Comparison of ENCODE assay signal across 8 cellular contexts in the genomic region with DNA sequence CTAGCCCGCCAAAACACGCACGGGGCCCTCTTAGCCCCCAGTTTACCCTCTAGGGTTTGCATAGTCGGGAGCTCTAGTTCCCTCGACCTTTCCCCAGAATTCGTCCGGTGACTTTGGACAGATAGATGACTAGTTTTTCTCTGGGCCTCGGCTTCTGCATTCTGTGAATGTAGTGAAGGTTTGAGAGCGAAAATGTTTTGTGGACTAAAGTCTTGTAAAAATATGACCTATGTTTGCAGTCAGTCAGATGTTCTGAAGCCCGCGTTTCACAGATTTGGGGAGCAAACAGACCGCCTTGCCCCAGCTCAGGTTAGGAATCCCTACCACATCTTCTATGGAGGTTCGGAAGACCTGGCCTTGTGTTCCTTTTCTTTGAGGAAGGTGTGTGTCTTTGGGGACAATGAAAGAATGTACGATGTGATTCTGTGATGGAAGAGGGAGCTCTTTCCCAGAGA. TPM values are rescaled to one million over a fixed set of nuclear protein-coding genes. Genes with fewer than 3 reads are reported as not detected.
A peak's percentile ranks its signal among the peaks of the same experiment; 100 is the strongest.
DNase-seq lines count a peak whose midpoint lies in the region; ATAC-seq and TF ChIP-seq lines count a peak whose summit lies in the region.

No MANE protein-coding gene starts in this region.

- peak overlapping the region; percentile 88 for H3K4me2 ChIP-seq in DND-41 (ENCODE audit: insufficient read depth, low read length)
- peak overlapping the region; percentile 87 for H3K4me2 ChIP-seq in OCI-LY1 (ENCODE audit: low read length)
- H3K4me2 ChIP-seq in osteoblast (ENCODE audit: insufficient read depth, low read length), result peak overlapping the region; percentile 93

- peaks cover 28% of the 10 kb centered on the region for H3K36me3 ChIP-seq in DND-41 (ENCODE audit: insufficient read depth, low read length)
- H3K36me3 ChIP-seq in OCI-LY1 (ENCODE audit: insufficient read depth, low read length), result peaks cover 21% of the 10 kb centered on the region; the same call in 1 of the 2 replicates
- peaks cover 3% of the 10 kb centered on the region for H3K36me3 ChIP-seq in osteoblast (ENCODE audit: insufficient read depth, low read length)

- peaks cover 48% of the 10 kb centered on the region for H3K4me1 ChIP-seq in DND-41 (ENCODE audit: insufficient read depth, low read length)
- peaks cover 38% of the 10 kb centered on the region for H3K4me1 ChIP-seq in OCI-LY1 (ENCODE audit: insufficient read depth, low read length, severe bottlenecking)
- H3K4me1 ChIP-seq in osteoblast (ENCODE audit: insufficient read depth, low read length), result peaks cover 22% of the 10 kb centered on the region

- H3K4me3 ChIP-seq in DND-41 (ENCODE audit: low read depth in 1 of 2, low read length in 2 of 2), result peak overlapping the region; percentile 81 to 82
- peak overlapping the region; percentile 98 for H3K4me3 ChIP-seq in OCI-LY1 (ENCODE audit: low read depth, low read length, poor library complexity, severe bottlenecking)
- peak overlapping the region; percentile 99 for H3K4me3 ChIP-seq in epithelial cell of esophagus (ENCODE audit: low read length)
- peak overlapping the region; percentile 92 for H3K4me3 ChIP-seq in osteoblast (ENCODE audit: insufficient read depth, low read length)

- no peaks in the 10 kb centered on the region for H3K9me2 ChIP-seq in OCI-LY1 (ENCODE audit: low read depth, low read length)

- H3K79me2 ChIP-seq in DND-41 (ENCODE audit: insufficient read depth, low read length) (peaks cover 98% of the 10 kb centered on the region), OCI-LY1 (ENCODE audit: insufficient read depth, low read length) (peaks cover 53% of the 10 kb centered on the region), osteoblast (ENCODE audit: insufficient read depth, low read length) (peaks cover 97% of the 10 kb centered on the region)

- DNase-seq in DND-41, result no peak
- peak; percentile 14 for DNase-seq in epithelial cell of esophagus (ENCODE audit: low read depth)
- peak; percentile 78 for DNase-seq in osteoblast (ENCODE audit: insufficient read length, low spot score, missing footprints)
- DNase-seq in kidney glomerular epithelial cell (lab: John Stamatoyannopoulos, UW), result no peak

- peak overlapping the region; percentile 97 for H3K9ac ChIP-seq in DND-41 (ENCODE audit: low read depth, low read length)
- peak overlapping the region; percentile 99 for H3K9ac ChIP-seq in OCI-LY1 (ENCODE audit: low read length)

- TF ChIP-seq CTCF in DND-41 (IDR thresholded peaks at IDR 0.05; ENCODE audit: borderline replicate concordance, extremely low read depth, low read length, poor library complexity, severe bottlenecking) (no peak), OCI-LY1 (IDR thresholded peaks at IDR 0.05; ENCODE audit: low read length) (no peak), epithelial cell of esophagus (IDR thresholded peaks at IDR 0.05; ENCODE audit: insufficient read depth, low read depth, low read length, missing control alignments) (no peak), osteoblast (IDR thresholded peaks at IDR 0.05; ENCODE audit: extremely low read depth, low read depth, low read length) (peak; percentile 3)

- H3K9me3 ChIP-seq in DND-41 (ENCODE audit: insufficient read depth, low read length, severe bottlenecking), result no peaks in the 10 kb centered on the region
- no peaks in the 10 kb centered on the region for H3K9me3 ChIP-seq in OCI-LY1 (ENCODE audit: low read length)
- no peaks in the 10 kb centered on the region for H3K9me3 ChIP-seq in osteoblast (ENCODE audit: low read depth, low read length)

- peak overlapping the region; percentile 95 for H3K27ac ChIP-seq in DND-41 (ENCODE audit: low read length)
- H3K27ac ChIP-seq in OCI-LY1 (ENCODE audit: low read depth, low read length, poor library complexity, severe bottlenecking), result peak overlapping the region; percentile 87
- peak overlapping the region; percentile 94 for H3K27ac ChIP-seq in osteoblast (ENCODE audit: low read depth, low read length)

- H4K20me1 ChIP-seq in DND-41 (ENCODE audit: insufficient read depth, low read length), result peaks cover 36% of the 10 kb centered on the region; the same call in 1 of the 2 replicates
- H4K20me1 ChIP-seq in OCI-LY1 (ENCODE audit: insufficient read depth, low read length), result no peaks in the 10 kb centered on the region
- H4K20me1 ChIP-seq in osteoblast (ENCODE audit: insufficient read depth, low read length), result peaks cover 35% of the 10 kb centered on the region

- H2AFZ ChIP-seq in DND-41 (ENCODE audit: low read depth, low read length) (peak overlapping the region; percentile 81), OCI-LY1 (ENCODE audit: low read length) (no peak overlapping the region), osteoblast (ENCODE audit: low read length) (peak overlapping the region; percentile 85)

- no peaks in the 10 kb centered on the region for H3F3A ChIP-seq in OCI-LY1 (ENCODE audit: insufficient read depth, low read length)

- no peak for ATAC-seq in DND-41 (ENCODE audit: insufficient read depth, low read depth)
- no peak for ATAC-seq in GM19351 (IDR thresholded peaks at IDR 0.05; ENCODE audit: unreplicated experiment)
- ATAC-seq in HG03378 (IDR thresholded peaks at IDR 0.05; ENCODE audit: unreplicated experiment), result no peak
- ATAC-seq in GM21423 (IDR thresholded peaks at IDR 0.05; ENCODE audit: unreplicated experiment), result no peak

- H3K27me3 ChIP-seq in DND-41 (ENCODE audit: insufficient read depth, low read length, poor library complexity) (no peaks in the 10 kb centered on the region), OCI-LY1 (ENCODE audit: insufficient read depth, low read length) (no peaks in the 10 kb centered on the region), osteoblast (ENCODE audit: insufficient read depth, low read length) (no peaks in the 10 kb centered on the region)

RNA-seq across cellular contexts. Expression of gene UQCRH, which starts 0.4 kb away (rescaled TPM):
- 197 and 202 TPM in 2 replicates for total RNA-seq in osteoblast

RNA-seq across cellular contexts. Expression of gene LRRC41, which starts 0.5 kb away (rescaled TPM):
- total RNA-seq in osteoblast, result 103 and 104 TPM in 2 replicates

RNA-seq across cellular contexts. Expression of gene NSUN4, which starts 36.7 kb away (rescaled TPM):
- total RNA-seq in osteoblast, result 17.4 and 20.3 TPM in 2 replicates

RNA-seq across cellular contexts. Expression of gene RAD54L, which starts 56.3 kb away (rescaled TPM):
- 0.59 and 1.4 TPM in 2 replicates for total RNA-seq in osteoblast

Comparison
In these comparisons a context has a peak if more than half of its experiments do, and no peak if none do; other contexts are left out.
1. DNase-seq: peak in epithelial cell of esophagus (single experiment) and osteoblast (single experiment); none in DND-41 (single experiment) and kidney glomerular epithelial cell (single experiment).
2. Peak in every context shown above with its lines, with median percentiles within 50 percentile points of each other: H3K27ac ChIP-seq, H3K4me2 ChIP-seq and H3K4me3 ChIP-seq.